28 cellular contexts compared by ENCODE assay signal in the genomic region with DNA sequence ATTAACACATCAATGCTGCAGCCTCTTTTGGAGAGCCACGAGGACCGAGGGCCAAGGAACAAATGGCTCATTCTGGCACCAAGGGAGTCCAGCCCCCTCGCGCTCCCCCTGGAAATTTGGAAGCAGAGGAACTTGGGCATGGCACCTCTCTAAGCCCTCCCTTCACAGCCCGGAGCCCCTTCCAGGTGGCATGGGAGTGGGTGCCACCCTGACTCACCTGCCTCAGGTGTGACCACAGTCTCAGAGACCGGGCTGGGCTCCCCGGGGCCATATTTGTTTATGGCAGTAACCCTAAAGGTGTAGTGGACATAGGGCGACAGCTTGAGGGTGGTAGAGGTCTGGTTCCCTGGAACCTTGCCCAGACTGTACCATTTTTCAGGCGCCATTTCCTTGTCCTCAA. TPM values are rescaled to one million over a fixed set of nuclear protein-coding genes. Genes with fewer than 3 reads are reported as not detected.
"Had no signal": no experiment of that assay in that cellular context is flagged by ENCODE, and none has a peak within 500 bp of the region (broad histone marks: within the 10 kb centered on the region; RNA-seq: fewer than 3 reads in every experiment).

No MANE protein-coding gene starts in this region.

- H3K9me3 ChIP-seq: esophagus squamous epithelium, heart right ventricle, ovary, psoas muscle, sigmoid colon, testis, tibial artery, upper lobe of left lung had no signal

- DNase-seq: cortex of kidney; effector memory CD8-positive, alpha-beta T cell; erythroblast; esophagus squamous epithelium; foreskin melanocyte; glutamatergic neuron; heart right ventricle; hippocampal formation; immature natural killer cell; islet precursor cell; natural killer cell; occipital lobe; ovary; psoas muscle; right cardiac atrium; stimulated activated CD4-positive, alpha-beta T cell treated with anti-CD3 and anti-CD28 coated beads, Interleukin-4, amount 100 ng/mL, for 4 hours; stimulated activated naive CD8-positive, alpha-beta T cell treated with anti-CD3 and anti-CD28 coated beads, Interleukin-15, Interleukin-2, amounts not matched to agents 100 U/mL and 50 U/mL, for 24 hours; substantia nigra; testis; tibial artery; upper lobe of left lung had no signal

- FAIRE-seq: endometrium, urothelium cell line had no signal

- ATAC-seq: effector memory CD8-positive, alpha-beta T cell; heart right ventricle; left lobe of liver; natural killer cell; psoas muscle; right cardiac atrium; stimulated activated memory B cell treated with anti-CD40 and anti-IgM and Interleukin-4, amounts not matched to agents 10 μg/mL and 1 μg/mL and 100 μg/mL, for 72 hours; stimulated activated naive CD8-positive, alpha-beta T cell treated with anti-CD3 and anti-CD28 coated beads, Interleukin-15, Interleukin-2, amounts not matched to agents 100 U/mL and 50 U/mL, for 24 hours had no signal

- H3K4me3 ChIP-seq: esophagus squamous epithelium, heart right ventricle, lung, ovary, psoas muscle, sigmoid colon, testis, tibial artery, upper lobe of left lung had no signal

RNA-seq across cellular contexts. Expression of a gene that starts 18.8 kb away (rescaled TPM):
- polyA plus RNA-seq: immature natural killer cell had no signal

RNA-seq across cellular contexts. Expression of a gene that starts 37.3 kb away (rescaled TPM):
- polyA plus RNA-seq: immature natural killer cell, neural cell had no signal
